In genomic region chr17:37065486-37066321, GRCh38 we compare ENCODE assay signal across 20 cellular contexts.
DNase-seq lines count a peak whose midpoint lies in the region; ATAC-seq and TF ChIP-seq lines count a peak whose summit lies in the region.
"Had no signal": no experiment of that assay in that cellular context is flagged by ENCODE, and none has a peak within 500 bp of the region (broad histone marks: within the 10 kb centered on the region; RNA-seq: fewer than 3 reads in every experiment).

No MANE protein-coding gene starts in this region.

- no peak overlapping the region for H3K27ac ChIP-seq in gastrocnemius medialis
- H3K27ac ChIP-seq: C4-2B, HL-60, SK-N-MC had no signal

- H3K4me3 ChIP-seq in iPS-15b (ENCODE audit: low read depth, low read length) = peak overlapping the region; percentile 26
- H3K4me3 ChIP-seq in gastrocnemius medialis = no peak overlapping the region
- H3K4me3 ChIP-seq: SK-N-MC had no signal

- POLR2A ChIA-PET in WTC11 (lab: Charles Lee) = no interaction called here

- H3K27me3 Mint-ChIP-seq in WTC11 (ENCODE audit: low read depth) (peaks cover 8% of the 10 kb centered on the region; the same call in 1 of the 2 replicates), progenitor cell of endocrine pancreas (peaks cover 38% of the 10 kb centered on the region)

- H3K4me3 Mint-ChIP-seq in WTC11 (peak overlapping the region; percentile 63), progenitor cell of endocrine pancreas (ENCODE audit: low read depth) (no peak overlapping the region)

- in situ Hi-C loops in gastrocnemius medialis (cut with MboI; ENCODE audit: low sequenced_read_pairs in 4 of 4) = no loop called here

- intact Hi-C loops in gastrocnemius medialis (cut with DNase I; ENCODE audit: low total_unique reads) = no loop called here

- H3K9me3 ChIP-seq in iPS-15b (ENCODE audit: control insufficient read depth, insufficient read depth, low read length) (no peaks in the 10 kb centered on the region), gastrocnemius medialis (no peaks in the 10 kb centered on the region)

- H3K27ac Mint-ChIP-seq in WTC11 (peak overlapping the region; percentile 88), progenitor cell of endocrine pancreas (peak overlapping the region; percentile 45)

- CTCF ChIA-PET in WTC11 (lab: Charles Lee) = interaction anchor here (0.6 to 2.6 kb wide), 4 partner anchors 16 to 174 kb away, joined by 3 to 12 read pairs (median 6); no protein-coding TSS in a partner anchor

- TF ChIP-seq POLR2A in gastrocnemius medialis (IDR thresholded peaks at IDR 0.05) = no peak

- ATAC-seq in WTC11 (peak; percentile 65), gastrocnemius medialis (no peak), GM21786 (IDR thresholded peaks at IDR 0.05; ENCODE audit: unreplicated experiment) (no peak)

- H3K4me1 ChIP-seq in iPS-15b (ENCODE audit: control insufficient read depth, insufficient read depth, low read length) (peaks cover 44% of the 10 kb centered on the region), gastrocnemius medialis (peaks cover 13 to 14% of the 10 kb centered on the region in 2 donors)

- H3K36me3 ChIP-seq in iPS-15b (ENCODE audit: control insufficient read depth, insufficient read depth, low read length) (no peaks in the 10 kb centered on the region), gastrocnemius medialis (no peaks in the 10 kb centered on the region)

- peak; percentile 26 for DNase-seq in ELF-1 (ENCODE audit: low read depth, low spot score)
- peak; percentile 53 for DNase-seq in WTC11 (ENCODE audit: low spot score)
- no peak for DNase-seq in progenitor cell of endocrine pancreas (ENCODE audit: low spot score, unreplicated experiment)
- DNase-seq in NCI-H1694 (lab: John Stamatoyannopoulos, UW) = no peak
- DNase-seq in DMS 273 treated with DMSO at 0.1 percent for 48 hours (lab: John Stamatoyannopoulos, UW) = no peak
- no peak for DNase-seq in gastrocnemius medialis
- DNase-seq: DND-41, MM.1S, NCI-H1092, NCI-H1694 treated with DMSO at 0.1 percent for 48 hours, NCI-H2107, NCI-H524, NCI-H82, OCI-M1, SHP77 had no signal

- H3K9me3 Mint-ChIP-seq in WTC11 (no peaks in the 10 kb centered on the region), progenitor cell of endocrine pancreas (ENCODE audit: low read depth) (no peaks in the 10 kb centered on the region)

- peak overlapping the region; percentile 28 for H3K9ac ChIP-seq in iPS-15b (ENCODE audit: low read depth, low read length)

- H3K4me1 Mint-ChIP-seq in WTC11 (peaks cover 78% of the 10 kb centered on the region), progenitor cell of endocrine pancreas (ENCODE audit: low read depth) (peaks cover 11% of the 10 kb centered on the region)

- TF ChIP-seq CTCF in WTC11 (IDR thresholded peaks at IDR 0.05) (no peak), progenitor cell of endocrine pancreas (IDR thresholded peaks at IDR 0.05; ENCODE audit: unreplicated experiment) (no peak), gastrocnemius medialis (IDR thresholded peaks at IDR 0.05 in 4 of 5, conservative IDR thresholded peaks at IDR 0.05 in 1 of 5) (no peak)

- H3K36me3 Mint-ChIP-seq in WTC11 (peaks cover 2% of the 10 kb centered on the region; the same call in 1 of the 2 replicates), progenitor cell of endocrine pancreas (ENCODE audit: insufficient read depth) (no peaks in the 10 kb centered on the region)

- no peaks in the 10 kb centered on the region for H3K27me3 ChIP-seq in iPS-15b (ENCODE audit: control insufficient read depth, insufficient read depth, low read length)
- H3K27me3 ChIP-seq in gastrocnemius medialis = peaks cover 0 to 8% (median 7%) of the 10 kb centered on the region in 3 donors

TF ChIP-seq in WTC11, 78 proteins besides CTCF, POLR2A, EP300 and RAD21:
- no peak for TF ChIP-seq MYBL2 (CRISPR knock-in tag; IDR thresholded peaks at IDR 0.05)
- no peak for TF ChIP-seq ZNF416 (CRISPR knock-in tag; IDR thresholded peaks at IDR 0.05)
- TF ChIP-seq ARID4B (CRISPR knock-in tag; IDR thresholded peaks at IDR 0.05; ENCODE audit: borderline replicate concordance) = no peak
- no peak for TF ChIP-seq ZNF138 (CRISPR knock-in tag; conservative IDR thresholded peaks at IDR 0.05)
- TF ChIP-seq SP1 (CRISPR knock-in tag; conservative IDR thresholded peaks at IDR 0.05) = 0 out of 2 replicates have a peak, but pooled peaks have one; percentile 14
TF ChIP-seq in WTC11: peak in this region for 1.

Comparison
In these comparisons a context has a peak if more than half of its experiments do, and no peak if none do; other contexts are left out.
1. DNase-seq: peak in ELF-1 (single experiment) and WTC11 (single experiment); none in progenitor cell of endocrine pancreas (single experiment), NCI-H1694 (single experiment), DMS 273 treated with DMSO at 0.1 percent for 48 hours (single experiment) and gastrocnemius medialis (0 of 2).